In the genomic region with DNA sequence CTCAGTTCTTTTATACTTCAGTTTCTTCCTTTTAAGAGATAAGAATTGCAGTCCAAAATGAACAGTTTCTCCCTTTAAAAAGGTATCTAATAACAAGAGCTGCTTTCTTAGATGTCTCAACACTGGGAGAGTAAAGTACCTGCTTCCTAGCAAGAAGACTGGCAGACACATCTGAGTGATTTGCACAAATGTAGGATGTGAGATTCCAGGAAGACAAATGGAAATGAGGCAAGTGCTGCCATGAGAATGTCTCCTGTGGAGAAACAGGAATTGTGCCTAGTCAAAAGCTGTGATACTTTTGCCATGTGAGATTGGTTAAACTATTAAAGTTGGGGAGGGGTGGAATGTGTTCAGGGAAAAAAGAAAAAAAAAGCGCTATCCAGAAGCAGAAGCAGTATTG, we compare ENCODE assay signal across 28 cellular contexts.
"Had no signal": no experiment of that assay in that cellular context is flagged by ENCODE, and none has a peak within 500 bp of the region (broad histone marks: within the 10 kb centered on the region; RNA-seq: fewer than 3 reads in every experiment).

No MANE protein-coding gene starts in this region.

- H3K27me3 ChIP-seq: ascending aorta, cardiac muscle cell, SJCRH30 had no signal

- H3K27ac ChIP-seq: ascending aorta, cardiac muscle cell, SJCRH30, SK-N-MC had no signal

- H3K4me3 Mint-ChIP-seq: activated CD4-positive, alpha-beta T cell treated with anti-CD3 and anti-CD28 coated beads for 36 hours; activated CD4-positive, alpha-beta T cell treated with anti-CD3 and anti-CD28 coated beads, Interleukin-2, amount 10 ng/mL, durations not matched to agents 7 days and 5 days; activated CD8-positive, alpha-beta T cell treated with anti-CD3 and anti-CD28 coated beads, Interleukin-2, amount 10 ng/mL, durations not matched to agents 7 days and 5 days; activated naive CD4-positive, alpha-beta T cell treated with anti-CD3 and anti-CD28 coated beads, Interleukin-2, amount 50 U/mL, for 24 hours; activated naive CD8-positive, alpha-beta T cell treated with anti-CD3 and anti-CD28 coated beads, Interleukin-2, amount 10 ng/mL, durations not matched to agents 7 days and 5 days; activated T-cell treated with anti-CD3 and anti-CD28 coated beads, Interleukin-2, amount 50 U/mL, for 24 hours; central memory CD8-positive, alpha-beta T cell had no signal

- ATAC-seq: activated CD4-positive, alpha-beta T cell treated with anti-CD3 and anti-CD28 coated beads for 36 hours; activated CD4-positive, CD25-positive, alpha-beta regulatory T cell treated with anti-CD3 and anti-CD28 coated beads, Interleukin-2, amount 50 U/mL, for 24 hours; activated CD8-positive, alpha-beta T cell treated with anti-CD3 and anti-CD28 coated beads, Interleukin-2, amount 10 ng/mL, durations not matched to agents 7 days and 5 days had no signal

- H3K36me3 ChIP-seq: ascending aorta, cardiac muscle cell, SJCRH30 had no signal

- H3K27ac Mint-ChIP-seq: activated CD4-positive, alpha-beta T cell treated with anti-CD3 and anti-CD28 coated beads for 36 hours; activated CD4-positive, alpha-beta T cell treated with anti-CD3 and anti-CD28 coated beads, Interleukin-2, amount 10 ng/mL, durations not matched to agents 7 days and 5 days; activated CD8-positive, alpha-beta T cell treated with anti-CD3 and anti-CD28 coated beads, Interleukin-2, amount 10 ng/mL, durations not matched to agents 7 days and 5 days; activated naive CD4-positive, alpha-beta T cell treated with anti-CD3 and anti-CD28 coated beads, Interleukin-2, amount 50 U/mL, for 24 hours; activated naive CD8-positive, alpha-beta T cell treated with anti-CD3 and anti-CD28 coated beads, Interleukin-2, amount 10 ng/mL, durations not matched to agents 7 days and 5 days; activated T-cell treated with anti-CD3 and anti-CD28 coated beads, Interleukin-2, amount 50 U/mL, for 24 hours; activated T-helper 2 cell treated with anti-CD3 and anti-CD28 coated beads, Interferon-gamma antibody, Interleukin-2, Interleukin-4, amounts not matched to agents 10 μg/mL and 5 μg/mL and 100 μg/mL, durations not matched to agents 14 hours and 24 hours and 36 hours had no signal

- DNase-seq: activated CD4-positive, alpha-beta T cell treated with anti-CD3 and anti-CD28 coated beads for 36 hours; activated CD4-positive, alpha-beta T cell treated with anti-CD3 and anti-CD28 coated beads, Interleukin-2, amount 10 ng/mL, durations not matched to agents 7 days and 5 days; activated CD4-positive, alpha-beta T cell treated with anti-CD3 and anti-CD28 coated beads, Interleukin-2, amount 50 U/mL, for 48 hours; activated CD8-positive, alpha-beta T cell treated with anti-CD3 and anti-CD28 coated beads, Interleukin-2, amount 10 ng/mL, durations not matched to agents 7 days and 5 days; activated gamma-delta T cell; activated naive CD4-positive, alpha-beta T cell treated with Interleukin-2 at 50 U/mL for 16 hours; activated naive CD8-positive, alpha-beta T cell treated with anti-CD3 and anti-CD28 coated beads, Interleukin-2, amount 10 ng/mL, durations not matched to agents 7 days and 5 days; activated T-cell treated with anti-CD3 and anti-CD28 coated beads, Interleukin-2, amount 50 U/mL, for 24 hours; amygdala; Karpas-422; KBM-7; NCI-H1105; NCI-H1417 treated with DMSO at 0.1 percent for 48 hours; NCI-H187 treated with DMSO at 0.1 percent for 48 hours; NCI-H2081; NCI-H345; NCI-H526; NCI-H748 treated with DMSO at 0.1 percent for 48 hours; OCI-M1; SHP77 had no signal

- H3K4me1 ChIP-seq: ascending aorta, SJCRH30 had no signal

- H3K36me3 Mint-ChIP-seq: activated naive CD4-positive, alpha-beta T cell treated with anti-CD3 and anti-CD28 coated beads, Interleukin-2, amount 50 U/mL, for 24 hours; activated naive CD8-positive, alpha-beta T cell treated with anti-CD3 and anti-CD28 coated beads, Interleukin-2, amount 10 ng/mL, durations not matched to agents 7 days and 5 days had no signal

- H3K4me3 ChIP-seq: ascending aorta, cardiac muscle cell, SJCRH30, SK-N-MC had no signal

- H3K4me1 Mint-ChIP-seq: activated CD4-positive, alpha-beta T cell treated with anti-CD3 and anti-CD28 coated beads for 36 hours; activated CD4-positive, alpha-beta T cell treated with anti-CD3 and anti-CD28 coated beads, Interleukin-2, amount 10 ng/mL, durations not matched to agents 7 days and 5 days; activated naive CD4-positive, alpha-beta T cell treated with anti-CD3 and anti-CD28 coated beads, Interleukin-2, amount 50 U/mL, for 24 hours; activated naive CD8-positive, alpha-beta T cell treated with anti-CD3 and anti-CD28 coated beads, Interleukin-2, amount 10 ng/mL, durations not matched to agents 7 days and 5 days; central memory CD8-positive, alpha-beta T cell had no signal

- H3K27me3 Mint-ChIP-seq: activated CD4-positive, alpha-beta T cell treated with anti-CD3 and anti-CD28 coated beads for 36 hours; activated CD4-positive, alpha-beta T cell treated with anti-CD3 and anti-CD28 coated beads, Interleukin-2, amount 10 ng/mL, durations not matched to agents 7 days and 5 days; activated naive CD4-positive, alpha-beta T cell treated with anti-CD3 and anti-CD28 coated beads, Interleukin-2, amount 50 U/mL, for 24 hours; activated naive CD8-positive, alpha-beta T cell treated with anti-CD3 and anti-CD28 coated beads, Interleukin-2, amount 10 ng/mL, durations not matched to agents 7 days and 5 days; activated T-cell treated with anti-CD3 and anti-CD28 coated beads, Interleukin-2, amount 50 U/mL, for 24 hours; central memory CD8-positive, alpha-beta T cell had no signal
